In genomic region chr11:121389651-121390050, GRCh38 we compare ENCODE assay signal across 13 cellular contexts.
DNase-seq lines count a peak whose midpoint lies in the region; ATAC-seq and TF ChIP-seq lines count a peak whose summit lies in the region.
"Had no signal": no experiment of that assay in that cellular context is flagged by ENCODE, and none has a peak within 500 bp of the region (broad histone marks: within the 10 kb centered on the region; RNA-seq: fewer than 3 reads in every experiment).

No MANE protein-coding gene starts in this region.

- H3K36me3 ChIP-seq in prostate gland (no peaks in the 10 kb centered on the region), mucosa of descending colon (ENCODE audit: low read depth) (no peaks in the 10 kb centered on the region)
- H3K36me3 ChIP-seq: pancreas had no signal

- no peak overlapping the region for H2BK15ac ChIP-seq in H9 (ENCODE audit: low read depth, low read length)

- H3K14ac ChIP-seq in H9 (ENCODE audit: insufficient read depth, low read length) = peak overlapping the region; percentile 63

- H2BK20ac ChIP-seq in H9 (ENCODE audit: low read depth, low read length, poor library complexity, severe bottlenecking) = no peak overlapping the region

- no peak overlapping the region for H4K8ac ChIP-seq in H9 (replicated peaks; ENCODE audit: insufficient read length, low read depth, low read length)

- H3K27ac Mint-ChIP-seq in H9 = peak overlapping the region in 2 of 3 experiments; percentile 18 to 62; a peak in 3 of 7 replicates
- H3K27ac Mint-ChIP-seq: HFFc6 had no signal

- peaks cover 2% of the 10 kb centered on the region; the same call in 1 of the 2 replicates for H3K4me1 ChIP-seq in H9 (ENCODE audit: insufficient read depth, low read length)
- H3K4me1 ChIP-seq in prostate gland (replicated peaks) = no peaks in the 10 kb centered on the region
- H3K4me1 ChIP-seq in mucosa of descending colon (ENCODE audit: low read depth) = peaks cover 7% of the 10 kb centered on the region
- H3K4me1 ChIP-seq: pancreas had no signal

- H3K79me2 ChIP-seq in H9 (ENCODE audit: insufficient read depth, low read length) = no peaks in the 10 kb centered on the region

- peaks cover 0 to 6% (median 0%) of the 10 kb centered on the region in 3 experiments; a peak in 4 of 7 replicates for H3K36me3 Mint-ChIP-seq in H9 (ENCODE audit: insufficient read depth in 1 of 3, low read depth in 3 of 3)

- TF ChIP-seq CTCF in H9 (conservative IDR thresholded peaks at IDR 0.05) (no peak), prostate gland (IDR thresholded peaks at IDR 0.05) (no peak), mucosa of descending colon (IDR thresholded peaks at IDR 0.05) (no peak)

- H3K4me3 ChIP-seq in prostate gland (no peak overlapping the region), mucosa of descending colon (no peak overlapping the region)
- H3K4me3 ChIP-seq: pancreas had no signal

- peak overlapping the region; percentile 13 for H3K4me2 ChIP-seq in H9 (ENCODE audit: insufficient read depth, insufficient read length, low read length)

- H2BK120ac ChIP-seq in H9 (ENCODE audit: low read depth, low read length, poor library complexity, severe bottlenecking) = no peak overlapping the region

- peak overlapping the region; percentile 11 for H3K18ac ChIP-seq in H9 (ENCODE audit: insufficient read length, low read depth, low read length)

- peaks cover 2 to 7% of the 10 kb centered on the region in 2 experiments; a peak in 3 of 5 replicates for H3K9me3 Mint-ChIP-seq in H9
- H3K9me3 Mint-ChIP-seq: central memory CD8-positive, alpha-beta T cell; HFFc6 had no signal

- no peak overlapping the region for H3K9ac ChIP-seq in H9 (ENCODE audit: extremely low read depth, insufficient read length, low read length)

- no peaks in the 10 kb centered on the region for H4K20me1 ChIP-seq in H9 (ENCODE audit: control insufficient read depth, insufficient read depth, insufficient read length)

- intact Hi-C loops in left cardiac atrium (cut with DNase I) (no loop called here), prostate gland (cut with DNase I) (no loop called here), mucosa of descending colon (cut with DNase I, micrococcal nuclease) (no loop called here)

- H2BK12ac ChIP-seq in H9 (ENCODE audit: insufficient read length, low read depth, low read length) = no peak overlapping the region

- no peak overlapping the region for H3K27ac ChIP-seq in H9 (ENCODE audit: insufficient read length, low read depth, low read length)
- H3K27ac ChIP-seq in prostate gland = no peak overlapping the region
- H3K27ac ChIP-seq: pancreas had no signal

- H3K4ac ChIP-seq in H9 (ENCODE audit: low read depth, low read length) = no peak overlapping the region

- no peak overlapping the region for H3K56ac ChIP-seq in H9 (ENCODE audit: insufficient read length, low read depth, low read length)

- peak; percentile 91 to 97 for ATAC-seq in left cardiac atrium
- no peak for ATAC-seq in GM19395 (IDR thresholded peaks at IDR 0.05; ENCODE audit: unreplicated experiment)
- no peak for ATAC-seq in mucosa of descending colon

- H3K4me1 Mint-ChIP-seq in H9 = peaks cover 19 to 21% of the 10 kb centered on the region in 2 experiments

- H3K4me3 Mint-ChIP-seq in H9 = no peak overlapping the region
- H3K4me3 Mint-ChIP-seq: central memory CD8-positive, alpha-beta T cell; HFFc6 had no signal

- peaks cover 2% of the 10 kb centered on the region for H3K27me3 Mint-ChIP-seq in H9 (ENCODE audit: low read depth)
- H3K27me3 Mint-ChIP-seq: central memory CD8-positive, alpha-beta T cell had no signal

- H3K23me2 ChIP-seq in H9 (ENCODE audit: insufficient read length, low read depth, low read length, poor library complexity, severe bottlenecking) = no peaks in the 10 kb centered on the region

- peak; percentile 34 for DNase-seq in H9
- peak; percentile 72 for DNase-seq in NCI-H774 (lab: John Stamatoyannopoulos, UW)
- peak; percentile 34 for DNase-seq in left cardiac atrium
- DNase-seq in prostate gland (ENCODE audit: low spot score) = peak; percentile 43
- no peak for DNase-seq in NOMO-1 (lab: John Stamatoyannopoulos, UW; ENCODE audit: unreplicated experiment in 2 of 2)
- DNase-seq in activated CD4-positive, CD25-positive, alpha-beta regulatory T cell treated with anti-CD3 and anti-CD28 coated beads, Interleukin-2, amount 50 U/mL, for 72 hours = no peak
- DNase-seq in mucosa of descending colon = no peak
- DNase-seq: HFFc6, NCI-H226, T-helper 1 cell had no signal

- H2AK5ac ChIP-seq in H9 (ENCODE audit: insufficient read length, low read length) = no peak overlapping the region

- no CpG with 5 or more reads among the region's 8 CpGs for WGBS in H9 (ENCODE audit: extremely low coverage, insufficient read length, low lambda C conversion rate)
- WGBS in prostate gland = 18% methylated on average over 8 of the region's 8 CpGs

- H3K27me3 ChIP-seq in H9 (ENCODE audit: insufficient read depth, low read length) (no peaks in the 10 kb centered on the region), prostate gland (replicated peaks; ENCODE audit: insufficient read depth) (no peaks in the 10 kb centered on the region)
- H3K27me3 ChIP-seq: pancreas had no signal

- H3K79me1 ChIP-seq in H9 (ENCODE audit: insufficient read depth, low read depth, low read length, poor library complexity, severe bottlenecking) = no peaks in the 10 kb centered on the region

- no peak overlapping the region for H4K91ac ChIP-seq in H9 (ENCODE audit: insufficient read length, low read depth, low read length)

- H3T11ph ChIP-seq in H9 (ENCODE audit: low read length) = no peak overlapping the region

- no peak overlapping the region for H4K5ac ChIP-seq in H9 (ENCODE audit: insufficient read length, low read depth, low read length)

- no peaks in the 10 kb centered on the region for H3K9me3 ChIP-seq in H9 (ENCODE audit: control insufficient read depth, low read depth, low read length)
- no peaks in the 10 kb centered on the region for H3K9me3 ChIP-seq in prostate gland
- H3K9me3 ChIP-seq in mucosa of descending colon = no peaks in the 10 kb centered on the region
- H3K9me3 ChIP-seq: pancreas had no signal

- no peak overlapping the region for H2BK5ac ChIP-seq in H9 (ENCODE audit: insufficient read length, low read length)

- H2AFZ ChIP-seq in H9 (ENCODE audit: low read length) = peak overlapping the region; percentile 76

- no peak overlapping the region for H3K23ac ChIP-seq in H9 (ENCODE audit: insufficient read length, low read depth, low read length)

- TF ChIP-seq POLR2A in prostate gland (IDR thresholded peaks at IDR 0.05) = no peak

Comparison
In these comparisons a context has a peak if more than half of its experiments do, and no peak if none do; other contexts are left out.
1. DNase-seq: peak in H9 (single experiment), NCI-H774 (single experiment), left cardiac atrium (single experiment) and prostate gland (single experiment); none in NOMO-1 (0 of 2), activated CD4-positive, CD25-positive, alpha-beta regulatory T cell treated with anti-CD3 and anti-CD28 coated beads, Interleukin-2, amount 50 U/mL, for 72 hours (single experiment) and mucosa of descending colon (0 of 3).
2. ATAC-seq: peak in left cardiac atrium (2 of 2); none in GM19395 (single experiment) and mucosa of descending colon (single experiment).